In the genomic region with DNA sequence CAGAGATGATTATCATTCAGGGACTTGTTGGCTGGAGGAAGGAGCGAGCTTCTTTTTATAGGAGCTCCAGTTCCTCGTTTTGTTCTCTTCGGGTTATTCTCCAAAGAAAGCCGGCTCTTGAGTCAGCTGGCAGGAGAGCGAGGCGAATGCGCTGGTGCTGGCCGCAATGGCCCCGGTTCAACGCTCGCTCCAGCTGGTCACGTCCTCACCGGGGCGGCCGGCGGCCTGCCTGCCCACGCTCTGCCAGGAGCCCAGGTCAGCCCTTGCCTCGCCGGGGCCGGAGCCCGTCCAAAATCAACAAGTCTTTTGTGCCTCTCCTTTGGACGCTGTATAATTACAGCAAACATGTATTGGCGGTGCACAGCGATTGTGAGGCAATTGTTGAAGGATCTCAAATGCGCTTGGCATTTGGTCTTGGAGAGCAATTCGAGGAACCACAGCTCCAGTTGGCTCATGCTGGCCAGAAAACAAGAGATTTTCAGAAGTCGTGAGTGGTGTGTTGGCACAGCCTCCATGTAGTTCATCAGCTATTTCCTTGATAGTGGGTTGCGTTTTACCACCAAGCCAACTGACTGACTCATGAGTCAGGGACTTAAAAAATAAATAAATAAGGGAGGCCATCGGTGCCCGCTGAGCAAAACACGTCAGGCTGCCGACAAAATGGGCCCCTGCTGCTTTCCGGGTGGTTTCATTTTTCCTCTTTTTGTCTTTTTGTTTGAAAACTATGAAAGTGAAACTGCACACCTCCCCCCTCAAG, we compare ENCODE assay signal across 8 cellular contexts.
A peak's percentile ranks its signal among the peaks of the same experiment; 100 is the strongest.
DNase-seq lines count a peak whose midpoint lies in the region; ATAC-seq and TF ChIP-seq lines count a peak whose summit lies in the region.

No MANE protein-coding gene starts in this region.

- H3K4me3 ChIP-seq in muscle layer of duodenum (ENCODE audit: low read depth in 1 of 2, low read length in 2 of 2): peak overlapping the region; percentile 20 to 27

- peak overlapping the region; percentile 72 for H3K27ac Mint-ChIP-seq in HFFc6

- H3K9me3 Mint-ChIP-seq in HFFc6: no peaks in the 10 kb centered on the region

- ATAC-seq in SK-N-SH treated with all-trans-retinoic acid at 6 μM for 48 hours (peak; percentile 79), HG03469 (IDR thresholded peaks at IDR 0.05; ENCODE audit: unreplicated experiment) (no peak), GM18517 (IDR thresholded peaks at IDR 0.05; ENCODE audit: unreplicated experiment) (no peak)

- DNase-seq in A172 (ENCODE audit: low spot score) (peak; percentile 97), HFFc6 (peak; percentile 66), dermis blood vessel endothelial cell (peak; percentile 91), ecto neural progenitor cell (ENCODE audit: low spot score) (no peak)

- H3K36me3 ChIP-seq in muscle layer of duodenum (ENCODE audit: control insufficient read depth in 1 of 2, insufficient read depth in 2 of 2, low read length in 2 of 2): no peaks in the 10 kb centered on the region

- no peak for TF ChIP-seq CTCF in HFFc6 (IDR thresholded peaks at IDR 0.05)

- peak overlapping the region; percentile 73 for H3K27ac ChIP-seq in muscle layer of duodenum (ENCODE audit: low read length)

- H3K9me3 ChIP-seq in muscle layer of duodenum (ENCODE audit: control insufficient read depth in 1 of 2, low read length in 2 of 2): no peaks in the 10 kb centered on the region

- H3K36me3 Mint-ChIP-seq in HFFc6 (ENCODE audit: low read depth): no peaks in the 10 kb centered on the region

- peaks cover 4 to 10% of the 10 kb centered on the region in 2 donors for H3K4me1 ChIP-seq in muscle layer of duodenum (ENCODE audit: control insufficient read depth in 1 of 2, insufficient read depth in 2 of 2, low read length in 2 of 2)

- H3K4me1 Mint-ChIP-seq in HFFc6 (ENCODE audit: low read depth): peaks cover 21% of the 10 kb centered on the region

- peak overlapping the region; percentile 74 for H3K4me3 Mint-ChIP-seq in HFFc6

- no peaks in the 10 kb centered on the region for H3K27me3 ChIP-seq in muscle layer of duodenum (ENCODE audit: low read depth, low read length)

- peaks cover 51% of the 10 kb centered on the region for H3K27me3 Mint-ChIP-seq in HFFc6 (ENCODE audit: insufficient read depth)

TF ChIP-seq in SK-N-SH treated with all-trans-retinoic acid at 6 μM for 48 hours, 23 proteins besides CTCF, POLR2A, EP300 and RAD21:
- peak; percentile 55; the same call in 1 of the 2 replicates for TF ChIP-seq ZFP3 (CRISPR knock-in tag; IDR thresholded peaks at IDR 0.05)
- TF ChIP-seq ZNF565 (CRISPR knock-in tag; conservative IDR thresholded peaks at IDR 0.05; ENCODE audit: low read depth): no peak
- TF ChIP-seq ARNTL (CRISPR knock-in tag; IDR thresholded peaks at IDR 0.05; ENCODE audit: borderline replicate concordance, low read depth): no peak
- TF ChIP-seq PATZ1 (CRISPR knock-in tag; IDR thresholded peaks at IDR 0.05; ENCODE audit: borderline replicate concordance): peak; percentile 15; the same call in 1 of the 2 replicates
- TF ChIP-seq ZNF8 (CRISPR knock-in tag; IDR thresholded peaks at IDR 0.05): no peak; the same call in 1 of the 2 replicates
- TF ChIP-seq TCF4 (CRISPR knock-in tag; IDR thresholded peaks at IDR 0.05; ENCODE audit: borderline replicate concordance): no peak
- no peak for TF ChIP-seq PPARA (CRISPR knock-in tag; IDR thresholded peaks at IDR 0.05; ENCODE audit: borderline replicate concordance)
- no peak for TF ChIP-seq CREB5 (CRISPR knock-in tag; IDR thresholded peaks at IDR 0.05; ENCODE audit: low read depth)
- TF ChIP-seq ISL1 (CRISPR knock-in tag; IDR thresholded peaks at IDR 0.05): peak; percentile 91
- TF ChIP-seq, protein P1, sequence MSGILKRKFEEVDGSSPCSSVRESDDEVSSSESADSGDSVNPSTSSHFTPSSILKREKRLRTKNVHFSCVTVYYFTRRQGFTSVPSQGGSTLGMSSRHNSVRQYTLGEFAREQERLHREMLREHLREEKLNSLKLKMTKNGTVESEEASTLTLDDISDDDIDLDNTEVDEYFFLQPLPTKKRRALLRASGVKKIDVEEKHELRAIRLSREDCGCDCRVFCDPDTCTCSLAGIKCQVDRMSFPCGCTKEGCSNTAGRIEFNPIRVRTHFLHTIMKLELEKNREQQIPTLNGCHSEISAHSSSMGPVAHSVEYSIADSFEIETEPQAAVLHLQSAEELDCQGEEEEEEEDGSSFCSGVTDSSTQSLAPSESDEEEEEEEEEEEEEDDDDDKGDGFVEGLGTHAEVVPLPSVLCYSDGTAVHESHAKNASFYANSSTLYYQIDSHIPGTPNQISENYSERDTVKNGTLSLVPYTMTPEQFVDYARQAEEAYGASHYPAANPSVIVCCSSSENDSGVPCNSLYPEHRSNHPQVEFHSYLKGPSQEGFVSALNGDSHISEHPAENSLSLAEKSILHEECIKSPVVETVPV (CRISPR knock-in tag; IDR thresholded peaks at IDR 0.05): no peak
